14 cellular contexts compared by ENCODE assay signal in genomic region chr21:27196651-27197050, GRCh38.
DNase-seq lines count a peak whose midpoint lies in the region; ATAC-seq and TF ChIP-seq lines count a peak whose summit lies in the region.
"Had no signal": no experiment of that assay in that cellular context is flagged by ENCODE, and none has a peak within 500 bp of the region (broad histone marks: within the 10 kb centered on the region; RNA-seq: fewer than 3 reads in every experiment).

No MANE protein-coding gene starts in this region.

- intact Hi-C loops in PC-3 (cut with micrococcal nuclease), result no loop called here
- intact Hi-C loops in sciatic nerve (cut with DNase I), result no loop called here
- intact Hi-C loops in colonic mucosa (cut with DNase I), result no loop called here

- POLR2A ChIA-PET in PC-3 (lab: Charles Lee; ENCODE audit: unreplicated experiment), result no interaction called here

- H3K9me3 ChIP-seq in PC-3 (ENCODE audit: low read length) (peaks cover 15% of the 10 kb centered on the region; the same call in 1 of the 2 replicates), mesenchymal stem cell (ENCODE audit: control insufficient read depth, low read length) (no peaks in the 10 kb centered on the region), colonic mucosa (no peaks in the 10 kb centered on the region)
- H3K9me3 ChIP-seq: A549, HAP-1 had no signal

- H3F3A ChIP-seq in PC-3 (ENCODE audit: low read length, unreplicated experiment), result no peaks in the 10 kb centered on the region

- H2BK12ac ChIP-seq in mesenchymal stem cell (ENCODE audit: low read length in 2 of 2), result no peak overlapping the region

- no peak overlapping the region for H3K9ac ChIP-seq in PC-3 (ENCODE audit: low read length)
- H3K9ac ChIP-seq in mesenchymal stem cell (ENCODE audit: low read length), result no peak overlapping the region
- no peak overlapping the region for H3K9ac ChIP-seq in colonic mucosa (ENCODE audit: low read depth in 2 of 2, low read length in 2 of 2)

- no TSS peak for BruUV-seq in PC-3 (replicated peaks; lab: Mats Ljungman, UMichigan)

- CTCF ChIA-PET in PC-3 (lab: Charles Lee), result no interaction called here

- H2BK15ac ChIP-seq in mesenchymal stem cell (ENCODE audit: low read depth, poor library complexity, severe bottlenecking), result no peak overlapping the region

- H3K79me2 ChIP-seq in PC-3 (ENCODE audit: low read length), result no peaks in the 10 kb centered on the region

- H3K4me1 ChIP-seq in PC-3 (ENCODE audit: insufficient read depth, low read length), result no peaks in the 10 kb centered on the region
- H3K4me1 ChIP-seq in mesenchymal stem cell (ENCODE audit: control insufficient read depth, insufficient read depth, low read depth, low read length), result no peaks in the 10 kb centered on the region
- no peaks in the 10 kb centered on the region for H3K4me1 ChIP-seq in colonic mucosa
- H3K4me1 ChIP-seq: A549, HAP-1 had no signal

- no peak for TF ChIP-seq CTCF in PC-3 (conservative IDR thresholded peaks at IDR 0.05; ENCODE audit: low read depth, low read length)
- no peak for TF ChIP-seq CTCF in colonic mucosa (IDR thresholded peaks at IDR 0.05)

- no peaks in the 10 kb centered on the region for H3K79me1 ChIP-seq in mesenchymal stem cell (replicated peaks; ENCODE audit: low read length, poor library complexity, severe bottlenecking)

- H2BK5ac ChIP-seq in mesenchymal stem cell (ENCODE audit: low read depth, low read length, poor library complexity, severe bottlenecking), result no peak overlapping the region

- 62% methylated on average over 3 of the region's 3 CpGs for WGBS in mesenchymal stem cell

- no peak overlapping the region for H2AFZ ChIP-seq in PC-3 (ENCODE audit: low read length)
- H2AFZ ChIP-seq in mesenchymal stem cell (ENCODE audit: low read depth, low read length), result no peak overlapping the region

- H2AK5ac ChIP-seq in mesenchymal stem cell (ENCODE audit: low read length, severe bottlenecking), result no peak overlapping the region

- H3K27me3 ChIP-seq in PC-3 (ENCODE audit: low read length) (no peaks in the 10 kb centered on the region), mesenchymal stem cell (ENCODE audit: control insufficient read depth in 1 of 2, insufficient read depth in 1 of 2, low read length in 2 of 2) (no peaks in the 10 kb centered on the region), colonic mucosa (no peaks in the 10 kb centered on the region)

- H4K91ac ChIP-seq in mesenchymal stem cell (ENCODE audit: low read length), result no peak overlapping the region

- ATAC-seq in PC-3, result peak; percentile 73
- no peak for ATAC-seq in sciatic nerve
- ATAC-seq: A549; CD8-positive, alpha-beta T cell; HepG2 had no signal

- no peaks in the 10 kb centered on the region for H4K20me1 ChIP-seq in PC-3 (ENCODE audit: low read length)

- no peak overlapping the region for H4K8ac ChIP-seq in mesenchymal stem cell (ENCODE audit: low read length)

- no peak overlapping the region for H3K4me2 ChIP-seq in PC-3 (ENCODE audit: low read length)
- H3K4me2 ChIP-seq in mesenchymal stem cell (ENCODE audit: low read length, poor library complexity, severe bottlenecking), result no peak overlapping the region
- H3K4me2 ChIP-seq: A549 had no signal

- H3K4ac ChIP-seq in mesenchymal stem cell (ENCODE audit: low read depth in 1 of 2, low read length in 2 of 2), result no peak overlapping the region

- H3K36me3 ChIP-seq in PC-3 (ENCODE audit: low read depth, low read length), result no peaks in the 10 kb centered on the region
- H3K36me3 ChIP-seq in mesenchymal stem cell (ENCODE audit: control insufficient read depth in 1 of 2, insufficient read depth in 2 of 2, low read depth in 1 of 2, low read length in 2 of 2), result no peaks in the 10 kb centered on the region
- no peaks in the 10 kb centered on the region for H3K36me3 ChIP-seq in colonic mucosa
- H3K36me3 ChIP-seq: HAP-1 had no signal

- H3K9me2 ChIP-seq in PC-3 (replicated peaks; ENCODE audit: low read length), result no peaks in the 10 kb centered on the region

- no peak overlapping the region for H3K27ac ChIP-seq in PC-3 (ENCODE audit: low read length)
- no peak overlapping the region for H3K27ac ChIP-seq in mesenchymal stem cell (ENCODE audit: low read length, poor library complexity, severe bottlenecking)
- H3K27ac ChIP-seq in colonic mucosa, result no peak overlapping the region
- H3K27ac ChIP-seq: A549 had no signal

- no peak overlapping the region for H3K23ac ChIP-seq in mesenchymal stem cell (ENCODE audit: low read length in 2 of 2)

- H3K4me3 ChIP-seq in PC-3 (ENCODE audit: low read length), result no peak overlapping the region
- H3K4me3 ChIP-seq in mesenchymal stem cell (ENCODE audit: insufficient read depth in 1 of 2, low read depth in 1 of 2, low read length in 2 of 2), result no peak overlapping the region
- H3K4me3 ChIP-seq in colonic mucosa, result no peak overlapping the region
- H3K4me3 ChIP-seq: A549, HAP-1 had no signal

- H3K18ac ChIP-seq in mesenchymal stem cell (ENCODE audit: low read depth in 1 of 2, low read length in 2 of 2), result no peak overlapping the region

- peak; percentile 23 for DNase-seq in EH (ENCODE audit: low read depth)
- peak; percentile 38 for DNase-seq in HCEC 1CT
- DNase-seq in PC-3, result peak; percentile 42
- peak; percentile 48 for DNase-seq in mesenchymal stem cell
- DNase-seq in sciatic nerve (ENCODE audit: low spot score), result no peak
- no peak for DNase-seq in amygdala (lab: John Stamatoyannopoulos, UW)
- DNase-seq in colonic mucosa, result no peak
- DNase-seq: CD8-positive, alpha-beta T cell; DMS53; GDM1; HFFc6 had no signal

- no peak overlapping the region for H2BK120ac ChIP-seq in mesenchymal stem cell (ENCODE audit: low read depth, low read length)

- H3K14ac ChIP-seq in mesenchymal stem cell (ENCODE audit: low read length in 2 of 2), result no peak overlapping the region

Comparison
In these comparisons a context has a peak if more than half of its experiments do, and no peak if none do; other contexts are left out.
1. DNase-seq: peak in EH (single experiment), HCEC 1CT (single experiment), PC-3 (single experiment) and mesenchymal stem cell (single experiment); none in sciatic nerve (single experiment), amygdala (0 of 56) and colonic mucosa (single experiment).